ENCODE assay signal across 1 cellular context in the genomic region with DNA sequence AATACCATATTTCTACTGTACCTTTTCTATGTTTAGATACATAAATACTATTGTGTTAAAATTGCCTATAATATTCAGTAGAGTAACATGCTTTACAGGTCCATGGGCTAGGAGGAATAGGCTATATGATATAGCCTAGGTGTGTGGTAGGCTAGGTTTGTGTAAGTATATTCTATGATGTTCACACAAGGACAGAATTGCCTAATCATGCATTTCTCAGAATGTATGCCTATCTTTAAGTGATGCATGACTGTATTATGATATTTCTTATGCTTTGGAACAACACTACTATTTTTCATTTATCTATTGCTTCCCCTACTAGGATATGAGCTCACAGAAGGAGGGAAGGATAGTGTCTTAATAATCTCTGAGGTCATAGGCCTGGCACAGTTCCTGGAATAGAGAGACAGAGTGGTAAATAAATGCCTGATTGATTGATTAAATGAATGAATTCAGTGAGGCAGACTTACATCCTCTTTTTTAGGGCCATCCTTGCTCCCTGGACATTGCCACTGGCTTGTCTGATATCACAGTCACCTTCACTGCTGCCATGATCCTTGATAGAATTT.
TF ChIP-seq lines count a peak whose summit lies in the region.

No MANE protein-coding gene starts in this region.

TF ChIP-seq in K562, 482 proteins besides CTCF, POLR2A, EP300 and RAD21 (continued from another document and continues in another):
- TF ChIP-seq, protein P1, sequence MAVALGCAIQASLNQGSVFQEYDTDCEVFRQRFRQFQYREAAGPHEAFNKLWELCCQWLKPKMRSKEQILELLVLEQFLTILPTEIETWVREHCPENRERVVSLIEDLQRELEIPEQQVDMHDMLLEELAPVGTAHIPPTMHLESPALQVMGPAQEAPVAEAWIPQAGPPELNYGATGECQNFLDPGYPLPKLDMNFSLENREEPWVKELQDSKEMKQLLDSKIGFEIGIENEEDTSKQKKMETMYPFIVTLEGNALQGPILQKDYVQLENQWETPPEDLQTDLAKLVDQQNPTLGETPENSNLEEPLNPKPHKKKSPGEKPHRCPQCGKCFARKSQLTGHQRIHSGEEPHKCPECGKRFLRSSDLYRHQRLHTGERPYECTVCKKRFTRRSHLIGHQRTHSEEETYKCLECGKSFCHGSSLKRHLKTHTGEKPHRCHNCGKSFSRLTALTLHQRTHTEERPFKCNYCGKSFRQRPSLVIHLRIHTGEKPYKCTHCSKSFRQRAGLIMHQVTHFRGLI (CRISPR knock-in tag; IDR thresholded peaks at IDR 0.05): no peak
- TF ChIP-seq, protein P2, sequence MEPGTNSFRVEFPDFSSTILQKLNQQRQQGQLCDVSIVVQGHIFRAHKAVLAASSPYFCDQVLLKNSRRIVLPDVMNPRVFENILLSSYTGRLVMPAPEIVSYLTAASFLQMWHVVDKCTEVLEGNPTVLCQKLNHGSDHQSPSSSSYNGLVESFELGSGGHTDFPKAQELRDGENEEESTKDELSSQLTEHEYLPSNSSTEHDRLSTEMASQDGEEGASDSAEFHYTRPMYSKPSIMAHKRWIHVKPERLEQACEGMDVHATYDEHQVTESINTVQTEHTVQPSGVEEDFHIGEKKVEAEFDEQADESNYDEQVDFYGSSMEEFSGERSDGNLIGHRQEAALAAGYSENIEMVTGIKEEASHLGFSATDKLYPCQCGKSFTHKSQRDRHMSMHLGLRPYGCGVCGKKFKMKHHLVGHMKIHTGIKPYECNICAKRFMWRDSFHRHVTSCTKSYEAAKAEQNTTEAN (CRISPR knock-in tag; IDR thresholded peaks at IDR 0.05): no peak
- no peak for TF ChIP-seq HMG20A (CRISPR knock-in tag; conservative IDR thresholded peaks at IDR 0.05)
- TF ChIP-seq NCOR1 (IDR thresholded peaks at IDR 0.05): peak; percentile 47; the same call in 1 of the 2 replicates
- peak; percentile 83 for TF ChIP-seq MEIS2 (IDR thresholded peaks at IDR 0.05; ENCODE audit: partially characterized antibody)
- no peak for TF ChIP-seq FOS (IDR thresholded peaks at IDR 0.05; ENCODE audit: extremely low read depth, insufficient read length)
- no peak for TF ChIP-seq BRCA1 (IDR thresholded peaks at IDR 0.05)
- TF ChIP-seq BRCA1 (CRISPR knock-in tag; IDR thresholded peaks at IDR 0.05): no peak
- TF ChIP-seq FIP1L1 (IDR thresholded peaks at IDR 0.05; ENCODE audit: low read depth, low read length, poor library complexity, severe bottlenecking): no peak
- TF ChIP-seq, protein P3, sequence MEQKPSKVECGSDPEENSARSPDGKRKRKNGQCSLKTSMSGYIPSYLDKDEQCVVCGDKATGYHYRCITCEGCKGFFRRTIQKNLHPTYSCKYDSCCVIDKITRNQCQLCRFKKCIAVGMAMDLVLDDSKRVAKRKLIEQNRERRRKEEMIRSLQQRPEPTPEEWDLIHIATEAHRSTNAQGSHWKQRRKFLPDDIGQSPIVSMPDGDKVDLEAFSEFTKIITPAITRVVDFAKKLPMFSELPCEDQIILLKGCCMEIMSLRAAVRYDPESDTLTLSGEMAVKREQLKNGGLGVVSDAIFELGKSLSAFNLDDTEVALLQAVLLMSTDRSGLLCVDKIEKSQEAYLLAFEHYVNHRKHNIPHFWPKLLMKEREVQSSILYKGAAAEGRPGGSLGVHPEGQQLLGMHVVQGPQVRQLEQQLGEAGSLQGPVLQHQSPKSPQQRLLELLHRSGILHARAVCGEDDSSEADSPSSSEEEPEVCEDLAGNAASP (IDR thresholded peaks at IDR 0.05): no peak
- no peak for TF ChIP-seq ATF1 (CRISPR knock-in tag; IDR thresholded peaks at IDR 0.05)
- peak; percentile 70 for TF ChIP-seq ATF1 (tag; IDR thresholded peaks at IDR 0.05)
- TF ChIP-seq, protein P4, sequence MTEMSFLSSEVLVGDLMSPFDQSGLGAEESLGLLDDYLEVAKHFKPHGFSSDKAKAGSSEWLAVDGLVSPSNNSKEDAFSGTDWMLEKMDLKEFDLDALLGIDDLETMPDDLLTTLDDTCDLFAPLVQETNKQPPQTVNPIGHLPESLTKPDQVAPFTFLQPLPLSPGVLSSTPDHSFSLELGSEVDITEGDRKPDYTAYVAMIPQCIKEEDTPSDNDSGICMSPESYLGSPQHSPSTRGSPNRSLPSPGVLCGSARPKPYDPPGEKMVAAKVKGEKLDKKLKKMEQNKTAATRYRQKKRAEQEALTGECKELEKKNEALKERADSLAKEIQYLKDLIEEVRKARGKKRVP (CRISPR knock-in tag; IDR thresholded peaks at IDR 0.05): no peak
- no peak for TF ChIP-seq ZNF224 (CRISPR knock-in tag; IDR thresholded peaks at IDR 0.05)
- TF ChIP-seq MEF2A (IDR thresholded peaks at IDR 0.05; ENCODE audit: control insufficient read depth, low read depth, low read length): no peak
- no peak for TF ChIP-seq SMAD2 (IDR thresholded peaks at IDR 0.05; ENCODE audit: low read depth, low read length)
- peak; percentile 27 for TF ChIP-seq TAL1 (IDR thresholded peaks at IDR 0.05)
- TF ChIP-seq CTBP1 (IDR thresholded peaks at IDR 0.05; ENCODE audit: borderline replicate concordance): no peak
- TF ChIP-seq CEBPG (CRISPR knock-in tag; IDR thresholded peaks at IDR 0.05): no peak
- peak; percentile 54 to 76 for TF ChIP-seq CEBPG (tag; conservative IDR thresholded peaks at IDR 0.05 in 1 of 2, IDR thresholded peaks at IDR 0.05 in 1 of 2)
- TF ChIP-seq SRF (CRISPR knock-in tag; IDR thresholded peaks at IDR 0.05): no peak
- TF ChIP-seq, protein P5, sequence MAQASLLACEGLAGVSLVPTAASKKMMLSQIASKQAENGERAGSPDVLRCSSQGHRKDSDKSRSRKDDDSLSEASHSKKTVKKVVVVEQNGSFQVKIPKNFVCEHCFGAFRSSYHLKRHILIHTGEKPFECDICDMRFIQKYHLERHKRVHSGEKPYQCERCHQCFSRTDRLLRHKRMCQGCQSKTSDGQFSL (CRISPR knock-in tag; IDR thresholded peaks at IDR 0.05): no peak
- TF ChIP-seq, protein P5 (tag; IDR thresholded peaks at IDR 0.05): no peak
- TF ChIP-seq SMARCA5 (IDR thresholded peaks at IDR 0.05): no peak
- no peak for TF ChIP-seq UBTF (IDR thresholded peaks at IDR 0.05; ENCODE audit: borderline replicate concordance in 1 of 2, low read depth in 2 of 2, low read length in 2 of 2)
- no peak for TF ChIP-seq TOE1 (IDR thresholded peaks at IDR 0.05; ENCODE audit: borderline replicate concordance)
- no peak for TF ChIP-seq TOE1 (CRISPR knock-in tag; IDR thresholded peaks at IDR 0.05; ENCODE audit: borderline replicate concordance, low read depth)
- TF ChIP-seq CREB1 (IDR thresholded peaks at IDR 0.05): 0 out of 2 replicates have a peak, but pooled peaks have one; percentile 45
- TF ChIP-seq CREB1 (CRISPR knock-in tag; IDR thresholded peaks at IDR 0.05): 0 out of 2 replicates have a peak, but pooled peaks have one; percentile 33
- TF ChIP-seq GABPA (tag; conservative IDR thresholded peaks at IDR 0.05; ENCODE audit: low read depth): 0 out of 2 replicates have a peak, but pooled peaks have one; percentile 25
- TF ChIP-seq ZNF431 (CRISPR knock-in tag; IDR thresholded peaks at IDR 0.05): no peak
- TF ChIP-seq, protein P6, sequence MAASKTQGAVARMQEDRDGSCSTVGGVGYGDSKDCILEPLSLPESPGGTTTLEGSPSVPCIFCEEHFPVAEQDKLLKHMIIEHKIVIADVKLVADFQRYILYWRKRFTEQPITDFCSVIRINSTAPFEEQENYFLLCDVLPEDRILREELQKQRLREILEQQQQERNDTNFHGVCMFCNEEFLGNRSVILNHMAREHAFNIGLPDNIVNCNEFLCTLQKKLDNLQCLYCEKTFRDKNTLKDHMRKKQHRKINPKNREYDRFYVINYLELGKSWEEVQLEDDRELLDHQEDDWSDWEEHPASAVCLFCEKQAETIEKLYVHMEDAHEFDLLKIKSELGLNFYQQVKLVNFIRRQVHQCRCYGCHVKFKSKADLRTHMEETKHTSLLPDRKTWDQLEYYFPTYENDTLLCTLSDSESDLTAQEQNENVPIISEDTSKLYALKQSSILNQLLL (CRISPR knock-in tag; IDR thresholded peaks at IDR 0.05; ENCODE audit: borderline replicate concordance): no peak
- TF ChIP-seq, protein P7, sequence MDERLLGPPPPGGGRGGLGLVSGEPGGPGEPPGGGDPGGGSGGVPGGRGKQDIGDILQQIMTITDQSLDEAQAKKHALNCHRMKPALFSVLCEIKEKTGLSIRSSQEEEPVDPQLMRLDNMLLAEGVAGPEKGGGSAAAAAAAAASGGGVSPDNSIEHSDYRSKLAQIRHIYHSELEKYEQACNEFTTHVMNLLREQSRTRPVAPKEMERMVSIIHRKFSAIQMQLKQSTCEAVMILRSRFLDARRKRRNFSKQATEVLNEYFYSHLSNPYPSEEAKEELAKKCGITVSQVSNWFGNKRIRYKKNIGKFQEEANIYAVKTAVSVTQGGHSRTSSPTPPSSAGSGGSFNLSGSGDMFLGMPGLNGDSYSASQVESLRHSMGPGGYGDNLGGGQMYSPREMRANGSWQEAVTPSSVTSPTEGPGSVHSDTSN (CRISPR knock-in tag; IDR thresholded peaks at IDR 0.05; ENCODE audit: low read depth): no peak
- TF ChIP-seq, protein P7 (tag; conservative IDR thresholded peaks at IDR 0.05; ENCODE audit: low read depth): peak; percentile 66
- TF ChIP-seq, protein P8, sequence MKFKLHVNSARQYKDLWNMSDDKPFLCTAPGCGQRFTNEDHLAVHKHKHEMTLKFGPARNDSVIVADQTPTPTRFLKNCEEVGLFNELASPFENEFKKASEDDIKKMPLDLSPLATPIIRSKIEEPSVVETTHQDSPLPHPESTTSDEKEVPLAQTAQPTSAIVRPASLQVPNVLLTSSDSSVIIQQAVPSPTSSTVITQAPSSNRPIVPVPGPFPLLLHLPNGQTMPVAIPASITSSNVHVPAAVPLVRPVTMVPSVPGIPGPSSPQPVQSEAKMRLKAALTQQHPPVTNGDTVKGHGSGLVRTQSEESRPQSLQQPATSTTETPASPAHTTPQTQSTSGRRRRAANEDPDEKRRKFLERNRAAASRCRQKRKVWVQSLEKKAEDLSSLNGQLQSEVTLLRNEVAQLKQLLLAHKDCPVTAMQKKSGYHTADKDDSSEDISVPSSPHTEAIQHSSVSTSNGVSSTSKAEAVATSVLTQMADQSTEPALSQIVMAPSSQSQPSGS (CRISPR knock-in tag; IDR thresholded peaks at IDR 0.05): no peak
- TF ChIP-seq BDP1 (IDR thresholded peaks at IDR 0.05; ENCODE audit: insufficient read depth, insufficient read length): no peak
- TF ChIP-seq, protein P9, sequence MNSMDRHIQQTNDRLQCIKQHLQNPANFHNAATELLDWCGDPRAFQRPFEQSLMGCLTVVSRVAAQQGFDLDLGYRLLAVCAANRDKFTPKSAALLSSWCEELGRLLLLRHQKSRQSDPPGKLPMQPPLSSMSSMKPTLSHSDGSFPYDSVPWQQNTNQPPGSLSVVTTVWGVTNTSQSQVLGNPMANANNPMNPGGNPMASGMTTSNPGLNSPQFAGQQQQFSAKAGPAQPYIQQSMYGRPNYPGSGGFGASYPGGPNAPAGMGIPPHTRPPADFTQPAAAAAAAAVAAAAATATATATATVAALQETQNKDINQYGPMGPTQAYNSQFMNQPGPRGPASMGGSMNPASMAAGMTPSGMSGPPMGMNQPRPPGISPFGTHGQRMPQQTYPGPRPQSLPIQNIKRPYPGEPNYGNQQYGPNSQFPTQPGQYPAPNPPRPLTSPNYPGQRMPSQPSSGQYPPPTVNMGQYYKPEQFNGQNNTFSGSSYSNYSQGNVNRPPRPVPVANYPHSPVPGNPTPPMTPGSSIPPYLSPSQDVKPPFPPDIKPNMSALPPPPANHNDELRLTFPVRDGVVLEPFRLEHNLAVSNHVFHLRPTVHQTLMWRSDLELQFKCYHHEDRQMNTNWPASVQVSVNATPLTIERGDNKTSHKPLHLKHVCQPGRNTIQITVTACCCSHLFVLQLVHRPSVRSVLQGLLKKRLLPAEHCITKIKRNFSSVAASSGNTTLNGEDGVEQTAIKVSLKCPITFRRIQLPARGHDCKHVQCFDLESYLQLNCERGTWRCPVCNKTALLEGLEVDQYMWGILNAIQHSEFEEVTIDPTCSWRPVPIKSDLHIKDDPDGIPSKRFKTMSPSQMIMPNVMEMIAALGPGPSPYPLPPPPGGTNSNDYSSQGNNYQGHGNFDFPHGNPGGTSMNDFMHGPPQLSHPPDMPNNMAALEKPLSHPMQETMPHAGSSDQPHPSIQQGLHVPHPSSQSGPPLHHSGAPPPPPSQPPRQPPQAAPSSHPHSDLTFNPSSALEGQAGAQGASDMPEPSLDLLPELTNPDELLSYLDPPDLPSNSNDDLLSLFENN (IDR thresholded peaks at IDR 0.05; ENCODE audit: low read depth in 2 of 2, low read length in 2 of 2): no peak
- TF ChIP-seq HNRNPH1 (optimal IDR thresholded peaks at IDR 0.05; ENCODE audit: low read depth, low read length): no peak
- no peak for TF ChIP-seq NCOA2 (IDR thresholded peaks at IDR 0.05; ENCODE audit: partially characterized antibody in 2 of 2)
- TF ChIP-seq TEAD4 (IDR thresholded peaks at IDR 0.05; ENCODE audit: low read length): peak; percentile 49; the same call in 1 of the 2 replicates
- TF ChIP-seq TEAD4 (CRISPR knock-in tag; IDR thresholded peaks at IDR 0.05; ENCODE audit: borderline replicate concordance): no peak
- TF ChIP-seq POU5F1 (IDR thresholded peaks at IDR 0.05; ENCODE audit: borderline replicate concordance, low read depth, low read length, partially characterized antibody): no peak
- TF ChIP-seq RB1 (IDR thresholded peaks at IDR 0.05; ENCODE audit: low read depth): no peak
- no peak for TF ChIP-seq FOXP1 (CRISPR knock-in tag; IDR thresholded peaks at IDR 0.05)
- TF ChIP-seq ZNF561 (CRISPR knock-in tag; conservative IDR thresholded peaks at IDR 0.05): no peak
- no peak; the same call in 1 of the 2 replicates for TF ChIP-seq JUND (IDR thresholded peaks at IDR 0.05; ENCODE audit: borderline replicate concordance, low read depth, low read length)
- TF ChIP-seq JUND (tag; IDR thresholded peaks at IDR 0.05; ENCODE audit: borderline replicate concordance, low read depth, low read length): peak; percentile 46; the same call in 1 of the 3 replicates
